In the genomic region with DNA sequence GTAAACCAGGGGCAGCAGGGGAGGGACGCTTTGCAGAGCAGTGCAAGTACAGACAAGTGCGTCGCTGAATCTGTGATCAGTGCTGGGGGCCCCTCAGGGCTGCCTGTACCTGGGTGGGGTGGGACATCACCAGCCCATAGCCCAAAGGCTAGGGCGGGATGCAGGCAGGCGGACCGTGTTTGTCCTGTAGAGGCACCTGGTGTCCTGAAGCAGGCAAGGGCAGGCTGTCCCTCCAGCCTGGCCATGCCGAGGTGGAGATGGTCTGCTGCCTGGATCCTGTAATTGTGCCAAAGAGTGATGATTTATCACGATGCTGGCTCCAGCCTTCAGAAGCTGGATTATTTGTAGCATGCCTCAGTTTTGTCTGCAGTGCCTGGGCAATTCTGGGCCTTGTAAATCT, we compare ENCODE assay signal across 17 cellular contexts.
DNase-seq lines count a peak whose midpoint lies in the region; ATAC-seq, FAIRE-seq and TF ChIP-seq lines count a peak whose summit lies in the region.
"Had no signal": no experiment of that assay in that cellular context is flagged by ENCODE, and none has a peak within 500 bp of the region (broad histone marks: within the 10 kb centered on the region; RNA-seq: fewer than 3 reads in every experiment).

No MANE protein-coding gene starts in this region.

- H3K4me3 ChIP-seq in cardiac muscle cell = no peak overlapping the region
- no peak overlapping the region for H3K4me3 ChIP-seq in keratinocyte (ENCODE audit: control insufficient read depth in 2 of 3, extremely low read depth in 1 of 3, insufficient read depth in 2 of 3, low read depth in 1 of 3, low read length in 3 of 3)
- H3K4me3 ChIP-seq in vagina = no peak overlapping the region
- H3K4me3 ChIP-seq: upper lobe of left lung had no signal

- no peaks in the 10 kb centered on the region for H3K36me3 ChIP-seq in cardiac muscle cell
- H3K36me3 ChIP-seq in keratinocyte (ENCODE audit: control insufficient read depth in 2 of 2, extremely low read depth in 1 of 2, insufficient read depth in 2 of 2, low read length in 2 of 2) = no peaks in the 10 kb centered on the region
- no peaks in the 10 kb centered on the region for H3K36me3 ChIP-seq in vagina
- H3K36me3 ChIP-seq: upper lobe of left lung had no signal

- H3K4me2 ChIP-seq in keratinocyte (ENCODE audit: control insufficient read depth, extremely low read depth, insufficient read depth, low read depth, low read length) = no peak overlapping the region

- H2AFZ ChIP-seq in keratinocyte (ENCODE audit: control insufficient read depth, low read length) = no peak overlapping the region
- H2AFZ ChIP-seq: parathyroid adenoma had no signal

- no peak for TF ChIP-seq POLR2A in vagina (IDR thresholded peaks at IDR 0.05)

- TF ChIP-seq CTCF in cardiac muscle cell (IDR thresholded peaks at IDR 0.05; ENCODE audit: low read depth, low read length) (no peak), keratinocyte (optimal IDR thresholded peaks at IDR 0.05 in 1 of 3, IDR thresholded peaks at IDR 0.05 in 1 of 3, conservative IDR thresholded peaks at IDR 0.05 in 1 of 3; ENCODE audit: extremely low read depth in 1 of 3, insufficient read depth in 2 of 3, low read length in 3 of 3) (no peak), vagina (IDR thresholded peaks at IDR 0.05) (no peak)

- dilution Hi-C loops in keratinocyte (cut with MboI; ENCODE audit: extremely low pct_ligation_motif_present, low sequenced_read_pairs) = no loop called here

- H3K9me3 ChIP-seq in cardiac muscle cell (ENCODE audit: low read depth) = no peaks in the 10 kb centered on the region
- H3K9me3 ChIP-seq in keratinocyte (ENCODE audit: control insufficient read depth, low read depth, low read length) = no peaks in the 10 kb centered on the region
- H3K9me3 ChIP-seq in vagina = no peaks in the 10 kb centered on the region
- H3K9me3 ChIP-seq: upper lobe of left lung had no signal

- ATAC-seq in Right ventricle myocardium superior (ENCODE audit: poor library complexity) = no peak
- ATAC-seq in SK-N-SH treated with all-trans-retinoic acid at 6 μM for 48 hours = peak; percentile 23; the same call in 2 of the 3 replicates
- ATAC-seq in GM19351 (IDR thresholded peaks at IDR 0.05; ENCODE audit: unreplicated experiment) = no peak
- ATAC-seq in GM21717 (IDR thresholded peaks at IDR 0.05; ENCODE audit: unreplicated experiment) = no peak
- no peak for ATAC-seq in HG03469 (IDR thresholded peaks at IDR 0.05; ENCODE audit: unreplicated experiment)
- ATAC-seq: T-cell had no signal

- FAIRE-seq in keratinocyte (lab: Jason Lieb, UNC) = peak; percentile 34
- FAIRE-seq: endothelial cell of umbilical vein had no signal

- H3K79me2 ChIP-seq in keratinocyte (ENCODE audit: control insufficient read depth, insufficient read depth, low read length) = no peaks in the 10 kb centered on the region

- peaks cover 2% of the 10 kb centered on the region for H4K20me1 ChIP-seq in keratinocyte (ENCODE audit: control insufficient read depth, extremely low read depth, insufficient read depth, low read length)

- peaks cover 47% of the 10 kb centered on the region for H3K4me1 ChIP-seq in cardiac muscle cell (ENCODE audit: low read depth)
- peaks cover 9% of the 10 kb centered on the region for H3K4me1 ChIP-seq in keratinocyte (ENCODE audit: control insufficient read depth, extremely low read depth, insufficient read depth, low read length)
- peaks cover 64% of the 10 kb centered on the region for H3K4me1 ChIP-seq in vagina

- H3K9ac ChIP-seq in keratinocyte (ENCODE audit: control insufficient read depth, extremely low read depth, insufficient read depth, low read length) = no peak overlapping the region
- H3K9ac ChIP-seq: parathyroid adenoma had no signal

- H3K27me3 ChIP-seq in cardiac muscle cell (no peaks in the 10 kb centered on the region), keratinocyte (ENCODE audit: control insufficient read depth, extremely low read depth, insufficient read depth, low read length) (peaks cover 19% of the 10 kb centered on the region), vagina (no peaks in the 10 kb centered on the region)
- H3K27me3 ChIP-seq: upper lobe of left lung had no signal

- intact Hi-C loops in Right ventricle myocardium superior (cut with DNase I) = no loop called here
- intact Hi-C loops in vagina (cut with DNase I) = no loop called here

- DNase-seq in cardiac muscle cell (ENCODE audit: low read depth in 1 of 2, low spot score in 1 of 2) = no peak
- DNase-seq in Right ventricle myocardium superior = no peak
- no peak for DNase-seq in keratinocyte (ENCODE audit: low read depth, low spot score)
- DNase-seq in vagina (ENCODE audit: extremely low spot score in 2 of 2) = no peak
- DNase-seq: activated effector memory CD4-positive, alpha-beta T cell treated with Interleukin-2 at 50 U/mL for 16 hours; Calu3; islet precursor cell; Karpas-422; stimulated activated naive CD4-positive, alpha-beta T cell; T-cell had no signal

- peak overlapping the region; percentile 76 for H3K27ac ChIP-seq in cardiac muscle cell
- no peak overlapping the region for H3K27ac ChIP-seq in keratinocyte (ENCODE audit: control insufficient read depth, insufficient read depth, low read length)
- peak overlapping the region; percentile 66 for H3K27ac ChIP-seq in vagina
- H3K27ac ChIP-seq: parathyroid adenoma, upper lobe of left lung had no signal

- H3K9me1 ChIP-seq in keratinocyte (ENCODE audit: control insufficient read depth, extremely low read depth, insufficient read depth, low read length) = no peaks in the 10 kb centered on the region

TF ChIP-seq in SK-N-SH treated with all-trans-retinoic acid at 6 μM for 48 hours, 23 proteins besides CTCF, POLR2A, EP300 and RAD21:
- TF ChIP-seq ZFP30 (CRISPR knock-in tag; IDR thresholded peaks at IDR 0.05) = no peak
- TF ChIP-seq, protein P1, sequence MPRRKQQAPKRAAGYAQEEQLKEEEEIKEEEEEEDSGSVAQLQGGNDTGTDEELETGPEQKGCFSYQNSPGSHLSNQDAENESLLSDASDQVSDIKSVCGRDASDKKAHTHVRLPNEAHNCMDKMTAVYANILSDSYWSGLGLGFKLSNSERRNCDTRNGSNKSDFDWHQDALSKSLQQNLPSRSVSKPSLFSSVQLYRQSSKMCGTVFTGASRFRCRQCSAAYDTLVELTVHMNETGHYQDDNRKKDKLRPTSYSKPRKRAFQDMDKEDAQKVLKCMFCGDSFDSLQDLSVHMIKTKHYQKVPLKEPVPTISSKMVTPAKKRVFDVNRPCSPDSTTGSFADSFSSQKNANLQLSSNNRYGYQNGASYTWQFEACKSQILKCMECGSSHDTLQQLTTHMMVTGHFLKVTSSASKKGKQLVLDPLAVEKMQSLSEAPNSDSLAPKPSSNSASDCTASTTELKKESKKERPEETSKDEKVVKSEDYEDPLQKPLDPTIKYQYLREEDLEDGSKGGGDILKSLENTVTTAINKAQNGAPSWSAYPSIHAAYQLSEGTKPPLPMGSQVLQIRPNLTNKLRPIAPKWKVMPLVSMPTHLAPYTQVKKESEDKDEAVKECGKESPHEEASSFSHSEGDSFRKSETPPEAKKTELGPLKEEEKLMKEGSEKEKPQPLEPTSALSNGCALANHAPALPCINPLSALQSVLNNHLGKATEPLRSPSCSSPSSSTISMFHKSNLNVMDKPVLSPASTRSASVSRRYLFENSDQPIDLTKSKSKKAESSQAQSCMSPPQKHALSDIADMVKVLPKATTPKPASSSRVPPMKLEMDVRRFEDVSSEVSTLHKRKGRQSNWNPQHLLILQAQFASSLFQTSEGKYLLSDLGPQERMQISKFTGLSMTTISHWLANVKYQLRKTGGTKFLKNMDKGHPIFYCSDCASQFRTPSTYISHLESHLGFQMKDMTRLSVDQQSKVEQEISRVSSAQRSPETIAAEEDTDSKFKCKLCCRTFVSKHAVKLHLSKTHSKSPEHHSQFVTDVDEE (CRISPR knock-in tag; IDR thresholded peaks at IDR 0.05) = 0 out of 2 replicates have a peak, but pooled peaks have one; percentile 27
- no peak for TF ChIP-seq GLIS3 (CRISPR knock-in tag; IDR thresholded peaks at IDR 0.05)
